9 cellular contexts compared by ENCODE assay signal in the genomic region with DNA sequence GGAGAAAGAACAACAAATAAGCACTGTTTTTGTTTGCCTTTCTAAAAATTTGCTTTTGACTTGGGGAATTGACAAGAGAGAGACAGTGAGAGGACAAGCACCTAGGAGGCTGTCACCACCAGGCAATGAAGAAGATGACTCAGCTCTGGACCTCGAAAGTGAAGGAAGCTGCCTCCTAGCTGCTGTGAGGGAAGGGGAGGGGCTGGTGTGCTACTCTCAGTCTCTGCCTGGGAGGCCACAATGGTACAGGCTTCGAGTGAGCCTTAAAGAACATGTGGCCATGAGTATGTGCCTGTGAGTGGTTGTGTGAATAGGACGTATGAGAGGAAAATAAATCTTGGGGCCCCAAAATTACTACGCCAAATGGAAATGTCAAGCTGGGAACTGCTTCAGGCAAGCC. TPM values are rescaled to one million over a fixed set of nuclear protein-coding genes. Genes with fewer than 3 reads are reported as not detected.
DNase-seq lines count a peak whose midpoint lies in the region; ATAC-seq and TF ChIP-seq lines count a peak whose summit lies in the region.
"Had no signal": no experiment of that assay in that cellular context is flagged by ENCODE, and none has a peak within 500 bp of the region (broad histone marks: within the 10 kb centered on the region; RNA-seq: fewer than 3 reads in every experiment).

No MANE protein-coding gene starts in this region.

- H3K27ac ChIP-seq in RWPE2 (ENCODE audit: poor library complexity, severe bottlenecking) = no peak overlapping the region
- no peak overlapping the region for H3K27ac ChIP-seq in CD4-positive, alpha-beta T cell (ENCODE audit: low read depth, low read length)
- H3K27ac ChIP-seq: right lobe of liver had no signal

- H3K4me3 ChIP-seq in RWPE2 (ENCODE audit: severe bottlenecking) (no peak overlapping the region), fibroblast of pulmonary artery (replicated peaks; ENCODE audit: low read depth, low read length) (no peak overlapping the region)
- H3K4me3 ChIP-seq: right lobe of liver had no signal

- no peaks in the 10 kb centered on the region for H3K36me3 ChIP-seq in RWPE2 (ENCODE audit: low read depth)
- H3K36me3 ChIP-seq: right lobe of liver had no signal

- H3K36me3 Mint-ChIP-seq in CD4-positive, alpha-beta T cell (ENCODE audit: low read depth) = no peaks in the 10 kb centered on the region

- no peaks in the 10 kb centered on the region for H3K9me3 ChIP-seq in RWPE2 (ENCODE audit: severe bottlenecking)
- H3K9me3 ChIP-seq in CD4-positive, alpha-beta T cell (ENCODE audit: control insufficient read depth, low read length) = no peaks in the 10 kb centered on the region
- H3K9me3 ChIP-seq: right lobe of liver had no signal

- no peaks in the 10 kb centered on the region for H3K9me3 Mint-ChIP-seq in CD4-positive, alpha-beta T cell

- peaks cover 4% of the 10 kb centered on the region for H3K27me3 Mint-ChIP-seq in CD4-positive, alpha-beta T cell

- POLR2A ChIA-PET in CD4-positive, alpha-beta T cell (lab: Charles Lee) = no interaction called here

- intact Hi-C loops in cardiac septum (cut with DNase I) = loop anchor here (10.0 kb wide), 1 partner anchor 1562 kb away; the partner anchor contains the start of gene SETD9
- intact Hi-C loops in CD4-positive, alpha-beta T cell (cut with DNase I, micrococcal nuclease) = loop anchor here in 1 of 2 experiments (10.0 kb wide), 1 partner anchor 1052 kb away; no protein-coding TSS in a partner anchor

- no peak overlapping the region for H3K27ac Mint-ChIP-seq in CD4-positive, alpha-beta T cell

- H3K4me3 Mint-ChIP-seq in CD4-positive, alpha-beta T cell = no peak overlapping the region

- ATAC-seq in HG03045 (IDR thresholded peaks at IDR 0.05; ENCODE audit: unreplicated experiment) (peak; percentile 99), RWPE2 (ENCODE audit: low read depth) (peak; percentile 58; the same call in 2 of the 3 replicates)
- no peak for ATAC-seq in CD4-positive, alpha-beta T cell (ENCODE audit: poor library complexity)

- CTCF ChIA-PET in CD4-positive, alpha-beta T cell (lab: Charles Lee) = no interaction called here

- H3K4me1 ChIP-seq in RWPE2 (ENCODE audit: insufficient read depth, poor library complexity, severe bottlenecking) = peaks cover 7% of the 10 kb centered on the region

- peaks cover 3% of the 10 kb centered on the region for H3K4me1 Mint-ChIP-seq in CD4-positive, alpha-beta T cell (ENCODE audit: low read depth)

- DNase-seq in CD1c-positive myeloid dendritic cell (ENCODE audit: extremely low spot score) (peak; percentile 25), GM19240 (ENCODE audit: insufficient read length, low spot score) (peak; percentile 35), RWPE2 (ENCODE audit: low spot score) (no peak), fibroblast of pulmonary artery (ENCODE audit: low read depth) (peak; percentile 51), cardiac septum (ENCODE audit: low spot score) (no peak), DMS79 (lab: John Stamatoyannopoulos, UW) (no peak)
- DNase-seq in CD4-positive, alpha-beta T cell = no peak
- DNase-seq: right lobe of liver had no signal

- H3K27me3 ChIP-seq in RWPE2 (ENCODE audit: insufficient read depth, poor library complexity, severe bottlenecking) = no peaks in the 10 kb centered on the region
- no peaks in the 10 kb centered on the region for H3K27me3 ChIP-seq in CD4-positive, alpha-beta T cell (ENCODE audit: control insufficient read depth, insufficient read depth, low read length)
- H3K27me3 ChIP-seq: right lobe of liver had no signal

- TF ChIP-seq CTCF in RWPE2 (IDR thresholded peaks at IDR 0.05; ENCODE audit: poor library complexity, severe bottlenecking) (no peak), fibroblast of pulmonary artery (IDR thresholded peaks at IDR 0.05; ENCODE audit: low read length, missing control alignments) (peak; percentile 20)
- TF ChIP-seq CTCF in CD4-positive, alpha-beta T cell (IDR thresholded peaks at IDR 0.05) = no peak

RNA-seq across cellular contexts. Expression of gene PLK2, which starts 7.1 kb away (rescaled TPM):
- 117 TPM for total RNA-seq in cardiac septum
- total RNA-seq in CD4-positive, alpha-beta T cell = 10 to 100 TPM; 57.2 to 59.7 TPM

RNA-seq across cellular contexts. Expression of gene GAPT, which starts 24.3 kb away (rescaled TPM):
- total RNA-seq in cardiac septum = 0.27 TPM
- not detected for total RNA-seq in CD4-positive, alpha-beta T cell

Comparison
In these comparisons a context has a peak if more than half of its experiments do, and no peak if none do; other contexts are left out.
1. DNase-seq: peak in CD1c-positive myeloid dendritic cell (single experiment), GM19240 (single experiment) and fibroblast of pulmonary artery (single experiment); none in RWPE2 (single experiment), cardiac septum (single experiment), DMS79 (single experiment) and CD4-positive, alpha-beta T cell (0 of 10).